39 cellular contexts compared by ENCODE assay signal in genomic region chr7:68456469-68456868, GRCh38.
"Had no signal": no experiment of that assay in that cellular context is flagged by ENCODE, and none has a peak within 500 bp of the region (broad histone marks: within the 10 kb centered on the region; RNA-seq: fewer than 3 reads in every experiment).

No MANE protein-coding gene starts in this region.

- FAIRE-seq: astrocyte, bronchial epithelial cell, colon had no signal

- ATAC-seq: activated naive CD4-positive, alpha-beta T cell treated with anti-CD3 and anti-CD28 coated beads, Interleukin-2, amount 50 U/mL, for 72 hours; activated naive CD8-positive, alpha-beta T cell treated with anti-CD3 and anti-CD28 coated beads, Interleukin-2, amount 50 U/mL, for 24 hours; activated T-cell treated with anti-CD3 and anti-CD28 coated beads, Interleukin-2, amount 50 U/mL, for 4 hours; activated T-cell treated with anti-CD3 and anti-CD28 coated beads, Interleukin-2, amount 50 U/mL, for 72 hours; activated T-helper 17 cell treated with anti-CD3 and anti-CD28 coated beads, Interleukin-2, amount 50 U/mL, for 72 hours; body of pancreas had no signal

- H3K27ac ChIP-seq: adrenal gland, ascending aorta, body of pancreas, brain microvascular endothelial cell, breast epithelium, cardiac muscle cell, colonic mucosa had no signal

- H3K27ac Mint-ChIP-seq: activated naive CD4-positive, alpha-beta T cell treated with anti-CD3 and anti-CD28 coated beads for 36 hours; activated naive CD4-positive, alpha-beta T cell treated with anti-CD3 and anti-CD28 coated beads, Interleukin-2, amount 10 ng/mL, durations not matched to agents 7 days and 5 days; activated naive CD4-positive, alpha-beta T cell treated with anti-CD3 and anti-CD28 coated beads, Interleukin-2, amount 50 U/mL, for 24 hours; activated naive CD4-positive, alpha-beta T cell treated with anti-CD3 and anti-CD28 coated beads, Interleukin-2, amount 50 U/mL, for 72 hours; activated naive CD8-positive, alpha-beta T cell; activated naive CD8-positive, alpha-beta T cell treated with anti-CD3 and anti-CD28 coated beads for 36 hours; activated naive CD8-positive, alpha-beta T cell treated with anti-CD3 and anti-CD28 coated beads, Interleukin-2, amount 10 ng/mL, durations not matched to agents 7 days and 5 days; activated naive CD8-positive, alpha-beta T cell treated with anti-CD3 and anti-CD28 coated beads, Interleukin-2, amount 50 U/mL, for 24 hours; activated T-cell treated with anti-CD3 and anti-CD28 coated beads, Interleukin-2, amount 50 U/mL, for 72 hours; activated T-helper 17 cell treated with anti-CD3 and anti-CD28 coated beads, Interleukin-2, amount 50 U/mL, for 72 hours; activated T-helper 2 cell treated with anti-CD3 and anti-CD28 coated beads, Interferon-gamma antibody, Interleukin-2, Interleukin-4, amounts not matched to agents 10 μg/mL and 5 μg/mL and 100 μg/mL, durations not matched to agents 14 hours and 24 hours and 36 hours; brain had no signal

- H3K4me1 ChIP-seq: adrenal gland, ascending aorta, body of pancreas, breast epithelium, colonic mucosa had no signal

- H3K9me3 ChIP-seq: adrenal gland, colonic mucosa had no signal

- H3K27me3 ChIP-seq: adrenal gland, ascending aorta, body of pancreas, brain microvascular endothelial cell, breast epithelium, cardiac muscle cell, colonic mucosa had no signal

- H3K36me3 Mint-ChIP-seq: activated naive CD4-positive, alpha-beta T cell treated with anti-CD3 and anti-CD28 coated beads, Interleukin-2, amount 10 ng/mL, durations not matched to agents 7 days and 5 days; activated naive CD4-positive, alpha-beta T cell treated with anti-CD3 and anti-CD28 coated beads, Interleukin-2, amount 50 U/mL, for 24 hours; activated naive CD8-positive, alpha-beta T cell treated with anti-CD3 and anti-CD28 coated beads, Interleukin-2, amount 10 ng/mL, durations not matched to agents 7 days and 5 days; brain had no signal

- DNase-seq: activated effector memory CD4-positive, alpha-beta T cell treated with anti-CD3 and anti-CD28 coated beads, Interleukin-2, amount 50 U/mL, for 16 hours; activated effector memory CD4-positive, alpha-beta T cell treated with Interleukin-2 at 50 U/mL for 16 hours; activated gamma-delta T cell; activated gamma-delta T cell treated with Interleukin-2 at 50 U/mL for 16 hours; activated naive CD4-positive, alpha-beta T cell; activated naive CD4-positive, alpha-beta T cell treated with anti-CD3 and anti-CD28 coated beads for 36 hours; activated naive CD4-positive, alpha-beta T cell treated with anti-CD3 and anti-CD28 coated beads, Interleukin-2, amount 10 ng/mL, durations not matched to agents 7 days and 5 days; activated naive CD4-positive, alpha-beta T cell treated with anti-CD3 and anti-CD28 coated beads, Interleukin-2, amount 50 U/mL, for 16 hours; activated naive CD4-positive, alpha-beta T cell treated with Interleukin-2 at 50 U/mL for 16 hours; activated naive CD8-positive, alpha-beta T cell treated with anti-CD3 and anti-CD28 coated beads for 36 hours; activated naive CD8-positive, alpha-beta T cell treated with anti-CD3 and anti-CD28 coated beads, Interleukin-2, amount 10 ng/mL, durations not matched to agents 7 days and 5 days; activated naive CD8-positive, alpha-beta T cell treated with anti-CD3 and anti-CD28 coated beads, Interleukin-2, amount 50 U/mL, for 24 hours; activated T-cell treated with anti-CD3 and anti-CD28 coated beads, Interleukin-2, amount 50 U/mL, for 4 hours; activated T-cell treated with anti-CD3 and anti-CD28 coated beads, Interleukin-2, amount 50 U/mL, for 48 hours; activated T-cell treated with anti-CD3 and anti-CD28 coated beads, Interleukin-2, amount 50 U/mL, for 72 hours; adrenal gland; amniotic stem cell; amygdala; anterior cingulate cortex; aorta; body of pancreas; brain microvascular endothelial cell; caudate nucleus; central memory CD4-positive, alpha-beta T cell; cerebellar nuclear complex; colonic mucosa had no signal

- H3K36me3 ChIP-seq: adrenal gland, ascending aorta, brain microvascular endothelial cell, breast epithelium, cardiac muscle cell, colonic mucosa had no signal

- H3K27me3 Mint-ChIP-seq: activated naive CD4-positive, alpha-beta T cell treated with anti-CD3 and anti-CD28 coated beads, Interleukin-2, amount 10 ng/mL, durations not matched to agents 7 days and 5 days; activated naive CD4-positive, alpha-beta T cell treated with anti-CD3 and anti-CD28 coated beads, Interleukin-2, amount 50 U/mL, for 24 hours; activated naive CD8-positive, alpha-beta T cell; activated naive CD8-positive, alpha-beta T cell treated with anti-CD3 and anti-CD28 coated beads for 36 hours; activated naive CD8-positive, alpha-beta T cell treated with anti-CD3 and anti-CD28 coated beads, Interleukin-2, amount 10 ng/mL, durations not matched to agents 7 days and 5 days; activated naive CD8-positive, alpha-beta T cell treated with anti-CD3 and anti-CD28 coated beads, Interleukin-2, amount 50 U/mL, for 24 hours; activated T-helper 17 cell treated with anti-CD3 and anti-CD28 coated beads, Interleukin-2, amount 50 U/mL, for 72 hours; central memory CD8-positive, alpha-beta T cell had no signal

- H3K4me3 Mint-ChIP-seq: activated naive CD4-positive, alpha-beta T cell treated with anti-CD3 and anti-CD28 coated beads for 36 hours; activated naive CD4-positive, alpha-beta T cell treated with anti-CD3 and anti-CD28 coated beads, Interleukin-2, amount 10 ng/mL, durations not matched to agents 7 days and 5 days; activated naive CD4-positive, alpha-beta T cell treated with anti-CD3 and anti-CD28 coated beads, Interleukin-2, amount 50 U/mL, for 24 hours; activated naive CD8-positive, alpha-beta T cell; activated naive CD8-positive, alpha-beta T cell treated with anti-CD3 and anti-CD28 coated beads for 36 hours; activated naive CD8-positive, alpha-beta T cell treated with anti-CD3 and anti-CD28 coated beads, Interleukin-2, amount 10 ng/mL, durations not matched to agents 7 days and 5 days; activated naive CD8-positive, alpha-beta T cell treated with anti-CD3 and anti-CD28 coated beads, Interleukin-2, amount 50 U/mL, for 24 hours; activated T-cell treated with anti-CD3 and anti-CD28 coated beads, Interleukin-2, amount 50 U/mL, for 4 hours; activated T-cell treated with anti-CD3 and anti-CD28 coated beads, Interleukin-2, amount 50 U/mL, for 72 hours; activated T-helper 17 cell treated with anti-CD3 and anti-CD28 coated beads, Interleukin-2, amount 50 U/mL, for 72 hours; brain; central memory CD8-positive, alpha-beta T cell had no signal

- H3K4me1 Mint-ChIP-seq: activated naive CD4-positive, alpha-beta T cell treated with anti-CD3 and anti-CD28 coated beads, Interleukin-2, amount 10 ng/mL, durations not matched to agents 7 days and 5 days; activated naive CD4-positive, alpha-beta T cell treated with anti-CD3 and anti-CD28 coated beads, Interleukin-2, amount 50 U/mL, for 24 hours; activated naive CD8-positive, alpha-beta T cell treated with anti-CD3 and anti-CD28 coated beads for 36 hours; activated naive CD8-positive, alpha-beta T cell treated with anti-CD3 and anti-CD28 coated beads, Interleukin-2, amount 10 ng/mL, durations not matched to agents 7 days and 5 days; activated naive CD8-positive, alpha-beta T cell treated with anti-CD3 and anti-CD28 coated beads, Interleukin-2, amount 50 U/mL, for 24 hours; activated T-helper 17 cell treated with anti-CD3 and anti-CD28 coated beads, Interleukin-2, amount 50 U/mL, for 72 hours; brain; central memory CD8-positive, alpha-beta T cell had no signal

- H3K4me3 ChIP-seq: adrenal gland, ascending aorta, body of pancreas, breast epithelium, cardiac muscle cell, colonic mucosa had no signal
